14 cellular contexts compared by ENCODE assay signal in the genomic region with DNA sequence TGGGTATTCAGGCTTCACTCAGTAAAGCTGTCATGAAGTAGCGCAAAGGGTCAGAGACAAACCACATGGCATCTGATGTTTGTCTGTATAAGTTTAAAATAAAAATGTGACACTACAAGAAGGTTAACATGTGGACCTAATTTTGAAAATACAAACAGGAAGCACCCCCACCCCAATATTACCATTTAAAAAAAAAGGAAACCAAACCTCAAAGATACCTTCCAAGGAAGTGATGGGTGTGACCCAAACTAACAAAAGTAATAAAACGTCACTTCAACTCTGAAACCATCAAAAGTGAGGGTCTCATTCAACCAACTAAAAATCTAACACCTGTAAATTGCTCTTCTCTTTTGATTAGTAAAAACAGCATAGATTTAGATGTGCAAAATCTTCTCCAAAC. TPM values are rescaled to one million over a fixed set of nuclear protein-coding genes. Genes with fewer than 3 reads are reported as not detected.
A peak's percentile ranks its signal among the peaks of the same experiment; 100 is the strongest.
DNase-seq lines count a peak whose midpoint lies in the region; ATAC-seq and TF ChIP-seq lines count a peak whose summit lies in the region.
"Had no signal": no experiment of that assay in that cellular context is flagged by ENCODE, and none has a peak within 500 bp of the region (broad histone marks: within the 10 kb centered on the region; RNA-seq: fewer than 3 reads in every experiment).

No MANE protein-coding gene starts in this region.

- TF ChIP-seq CTCF in vagina (IDR thresholded peaks at IDR 0.05) (no peak), endodermal cell (conservative IDR thresholded peaks at IDR 0.05) (no peak)

- no peaks in the 10 kb centered on the region for H3K9me3 Mint-ChIP-seq in activated naive CD4-positive, alpha-beta T cell treated with anti-CD3 and anti-CD28 coated beads, Interleukin-2, amount 10 ng/mL, durations not matched to agents 7 days and 5 days
- no peaks in the 10 kb centered on the region for H3K9me3 Mint-ChIP-seq in activated CD8-positive, alpha-beta T cell treated with anti-CD3 and anti-CD28 coated beads, Interleukin-2, amount 10 ng/mL, durations not matched to agents 7 days and 5 days (ENCODE audit: insufficient read depth)
- no peaks in the 10 kb centered on the region for H3K9me3 Mint-ChIP-seq in endodermal cell

- H3K4me1 ChIP-seq in muscle layer of colon (ENCODE audit: insufficient read depth, low read length) (peaks cover 62% of the 10 kb centered on the region), vagina (peaks cover 69% of the 10 kb centered on the region), endodermal cell (ENCODE audit: control insufficient read depth, insufficient read depth, low read length) (no peaks in the 10 kb centered on the region)

- peak overlapping the region; percentile 95 for H3K4me3 Mint-ChIP-seq in activated naive CD4-positive, alpha-beta T cell treated with anti-CD3 and anti-CD28 coated beads, Interleukin-2, amount 10 ng/mL, durations not matched to agents 7 days and 5 days
- H3K4me3 Mint-ChIP-seq in activated CD8-positive, alpha-beta T cell treated with anti-CD3 and anti-CD28 coated beads, Interleukin-2, amount 10 ng/mL, durations not matched to agents 7 days and 5 days = peak overlapping the region; percentile 74
- no peak overlapping the region for H3K4me3 Mint-ChIP-seq in endodermal cell

- no peak for DNase-seq in activated naive CD4-positive, alpha-beta T cell treated with anti-CD3 and anti-CD28 coated beads, Interleukin-2, amount 10 ng/mL, durations not matched to agents 7 days and 5 days
- DNase-seq in activated naive CD4-positive, alpha-beta T cell treated with Interleukin-2 at 50 U/mL for 16 hours = no peak
- no peak for DNase-seq in activated CD8-positive, alpha-beta T cell treated with anti-CD3 and anti-CD28 coated beads, Interleukin-2, amount 10 ng/mL, durations not matched to agents 7 days and 5 days
- DNase-seq in vagina (ENCODE audit: extremely low spot score in 2 of 2) = no peak
- no peak for DNase-seq in NCI-H2081 treated with DMSO at 0.1 percent for 48 hours (lab: John Stamatoyannopoulos, UW)
- no peak for DNase-seq in endodermal cell
- DNase-seq in pons (ENCODE audit: low spot score) = no peak
- DNase-seq: brain microvascular endothelial cell, dorsolateral prefrontal cortex, left ventricle myocardium inferior, SW 1271, tibial artery had no signal

- H3K4me3 ChIP-seq in muscle layer of colon (ENCODE audit: low read depth in 1 of 2, low read length in 2 of 2) (no peak overlapping the region), vagina (no peak overlapping the region), endodermal cell (ENCODE audit: low read length) (no peak overlapping the region)
- H3K4me3 ChIP-seq: dorsolateral prefrontal cortex, left ventricle myocardium inferior, right atrium auricular region, tibial artery had no signal

- POLR2A ChIA-PET in activated CD8-positive, alpha-beta T cell treated with anti-CD3 and anti-CD28 coated beads, Interleukin-2, amount 10 ng/mL, durations not matched to agents 7 days and 5 days (lab: Charles Lee) = interaction anchor here (3.8 to 11.3 kb wide), 2 partner anchors 16 to 23 kb away, joined by 19 to 128 read pairs; partner anchors contain the start of gene STAT5A

- 80 to 88% methylated on average over 2 of the region's 2 CpGs for WGBS in endodermal cell (ENCODE audit: insufficient coverage in 1 of 2, insufficient read length in 1 of 2), 2 experiments

- H3K27ac ChIP-seq in muscle layer of colon (ENCODE audit: low read depth, low read length) (peak overlapping the region; percentile 37), vagina (peak overlapping the region; percentile 40), endodermal cell (ENCODE audit: low read depth, low read length) (no peak overlapping the region)
- H3K27ac ChIP-seq: brain microvascular endothelial cell, dorsolateral prefrontal cortex, left ventricle myocardium inferior, right atrium auricular region, tibial artery had no signal

- intact Hi-C loops in vagina (cut with DNase I) = no loop called here

- CTCF ChIA-PET in activated naive CD4-positive, alpha-beta T cell treated with anti-CD3 and anti-CD28 coated beads, Interleukin-2, amount 10 ng/mL, durations not matched to agents 7 days and 5 days (lab: Charles Lee) = no interaction called here
- CTCF ChIA-PET in activated CD8-positive, alpha-beta T cell treated with anti-CD3 and anti-CD28 coated beads, Interleukin-2, amount 10 ng/mL, durations not matched to agents 7 days and 5 days (lab: Charles Lee) = interaction anchor here (1.0 to 4.5 kb wide), 3 partner anchors 22 to 50 kb away, joined by 6 to 35 read pairs (median 17); no protein-coding TSS in a partner anchor

- H3K9me3 ChIP-seq in muscle layer of colon (ENCODE audit: low read length) = no peaks in the 10 kb centered on the region
- H3K9me3 ChIP-seq in vagina = no peaks in the 10 kb centered on the region
- no peaks in the 10 kb centered on the region for H3K9me3 ChIP-seq in endodermal cell (ENCODE audit: control insufficient read depth, low read length)
- H3K9me3 ChIP-seq: left ventricle myocardium inferior, right atrium auricular region, tibial artery had no signal

- H3K4me1 Mint-ChIP-seq in activated naive CD4-positive, alpha-beta T cell treated with anti-CD3 and anti-CD28 coated beads, Interleukin-2, amount 10 ng/mL, durations not matched to agents 7 days and 5 days = peaks cover 76% of the 10 kb centered on the region
- H3K4me1 Mint-ChIP-seq in activated CD8-positive, alpha-beta T cell treated with anti-CD3 and anti-CD28 coated beads, Interleukin-2, amount 10 ng/mL, durations not matched to agents 7 days and 5 days (ENCODE audit: low read depth) = peaks cover 75% of the 10 kb centered on the region
- peaks cover 32% of the 10 kb centered on the region for H3K4me1 Mint-ChIP-seq in endodermal cell

- peak overlapping the region; percentile 91 for H3K27ac Mint-ChIP-seq in activated naive CD4-positive, alpha-beta T cell treated with anti-CD3 and anti-CD28 coated beads, Interleukin-2, amount 10 ng/mL, durations not matched to agents 7 days and 5 days
- peak overlapping the region; percentile 83 for H3K27ac Mint-ChIP-seq in activated CD8-positive, alpha-beta T cell treated with anti-CD3 and anti-CD28 coated beads, Interleukin-2, amount 10 ng/mL, durations not matched to agents 7 days and 5 days
- H3K27ac Mint-ChIP-seq in endodermal cell = no peak overlapping the region

- peaks cover 34% of the 10 kb centered on the region for H3K36me3 Mint-ChIP-seq in activated naive CD4-positive, alpha-beta T cell treated with anti-CD3 and anti-CD28 coated beads, Interleukin-2, amount 10 ng/mL, durations not matched to agents 7 days and 5 days
- H3K36me3 Mint-ChIP-seq in activated CD8-positive, alpha-beta T cell treated with anti-CD3 and anti-CD28 coated beads, Interleukin-2, amount 10 ng/mL, durations not matched to agents 7 days and 5 days (ENCODE audit: low read depth) = peaks cover 13% of the 10 kb centered on the region
- no peaks in the 10 kb centered on the region for H3K36me3 Mint-ChIP-seq in endodermal cell (ENCODE audit: low read depth)

- H3K27me3 ChIP-seq in muscle layer of colon (ENCODE audit: control insufficient read depth in 1 of 2, insufficient read depth in 2 of 2, low read length in 2 of 2) (no peaks in the 10 kb centered on the region), vagina (no peaks in the 10 kb centered on the region), endodermal cell (ENCODE audit: control insufficient read depth, insufficient read depth, low read length, poor library complexity, severe bottlenecking) (no peaks in the 10 kb centered on the region)
- H3K27me3 ChIP-seq: brain microvascular endothelial cell, dorsolateral prefrontal cortex, right atrium auricular region, tibial artery had no signal

- H3K27me3 Mint-ChIP-seq in activated naive CD4-positive, alpha-beta T cell treated with anti-CD3 and anti-CD28 coated beads, Interleukin-2, amount 10 ng/mL, durations not matched to agents 7 days and 5 days = no peaks in the 10 kb centered on the region
- H3K27me3 Mint-ChIP-seq in activated CD8-positive, alpha-beta T cell treated with anti-CD3 and anti-CD28 coated beads, Interleukin-2, amount 10 ng/mL, durations not matched to agents 7 days and 5 days (ENCODE audit: low read depth) = no peaks in the 10 kb centered on the region
- H3K27me3 Mint-ChIP-seq in endodermal cell (ENCODE audit: insufficient read depth) = peaks cover 6% of the 10 kb centered on the region

- no peak for ATAC-seq in activated CD8-positive, alpha-beta T cell treated with anti-CD3 and anti-CD28 coated beads, Interleukin-2, amount 10 ng/mL, durations not matched to agents 7 days and 5 days

- H3K36me3 ChIP-seq in muscle layer of colon (ENCODE audit: insufficient read depth, low read length) = no peaks in the 10 kb centered on the region
- no peaks in the 10 kb centered on the region for H3K36me3 ChIP-seq in vagina
- H3K36me3 ChIP-seq in endodermal cell (ENCODE audit: control insufficient read depth, insufficient read depth, low read length) = no peaks in the 10 kb centered on the region
- H3K36me3 ChIP-seq: brain microvascular endothelial cell, left ventricle myocardium inferior, right atrium auricular region, tibial artery had no signal

- no peak for TF ChIP-seq POLR2A in vagina (IDR thresholded peaks at IDR 0.05)

- H3K9ac ChIP-seq in muscle layer of colon (ENCODE audit: low read length) (no peak overlapping the region), endodermal cell (ENCODE audit: extremely low read depth, low read length, poor library complexity, severe bottlenecking) (no peak overlapping the region)

RNA-seq across cellular contexts. Expression of gene STAT5B, which starts 3.6 kb away (rescaled TPM):
- total RNA-seq in activated CD8-positive, alpha-beta T cell treated with anti-CD3 and anti-CD28 coated beads, Interleukin-2, amount 10 ng/mL, durations not matched to agents 7 days and 5 days = 10 to 100 TPM; 92.7 to 94.4 TPM
- total RNA-seq in vagina (74.6 TPM), endodermal cell (10 to 100 TPM; 35.7 to 51.4 TPM)
- 49.5 TPM for polyA plus RNA-seq in endodermal cell (2013, experiment 1 of 2)
- polyA plus RNA-seq in endodermal cell (2013, experiment 2 of 2) = 41.3 TPM

RNA-seq across cellular contexts. Expression of gene STAT5A, which starts 15.7 kb away (rescaled TPM):
- 100 to 1,000 TPM; 117 to 119 TPM for total RNA-seq in activated CD8-positive, alpha-beta T cell treated with anti-CD3 and anti-CD28 coated beads, Interleukin-2, amount 10 ng/mL, durations not matched to agents 7 days and 5 days
- total RNA-seq in vagina (38.3 TPM), endodermal cell (1 to 10 TPM; 3.5 to 4.8 TPM)
- 2.5 TPM for polyA plus RNA-seq in endodermal cell (2013, experiment 1 of 2)
- polyA plus RNA-seq in endodermal cell (2013, experiment 2 of 2) = 2.2 TPM
